35 cellular contexts compared by ENCODE assay signal in genomic region chr15:49116108-49116507, GRCh38.
"Had no signal": no experiment of that assay in that cellular context is flagged by ENCODE, and none has a peak within 500 bp of the region (broad histone marks: within the 10 kb centered on the region; RNA-seq: fewer than 3 reads in every experiment).

No MANE protein-coding gene starts in this region.

- H3K27me3 ChIP-seq: MG63 had no signal

- H3K4me3 ChIP-seq: MG63 had no signal

- DNase-seq: Karpas-422, Kasumi-1, MG63, MM.1S, MV-4-11, NCI-H1048, NCI-H1092, NCI-H1092 treated with DMSO at 0.1 percent for 48 hours, NCI-H1105, NCI-H1105 treated with DMSO at 0.1 percent for 48 hours, NCI-H1417, NCI-H1417 treated with DMSO at 0.1 percent for 48 hours, NCI-H1436 treated with DMSO at 0.1 percent for 48 hours, NCI-H146, NCI-H1694, NCI-H1694 treated with DMSO at 0.1 percent for 48 hours, NCI-H187, NCI-H187 treated with DMSO at 0.1 percent for 48 hours, NCI-H1930, NCI-H2029, NCI-H2029 treated with DMSO at 0.1 percent for 48 hours, NCI-H2081, NCI-H2081 treated with DMSO at 0.1 percent for 48 hours, NCI-H2107, NCI-H2171, NCI-H2171 treated with DMSO at 0.1 percent for 48 hours, NCI-H2227 treated with DMSO at 0.1 percent for 48 hours, NCI-H226, NCI-H345, NCI-H446, NCI-H446 treated with DMSO at 0.1 percent for 48 hours, NCI-H510A, NCI-H510A treated with DMSO at 0.1 percent for 48 hours, NCI-H524, NCI-H524 treated with DMSO at 0.1 percent for 48 hours had no signal
